20 cellular contexts compared by ENCODE assay signal in the genomic region with DNA sequence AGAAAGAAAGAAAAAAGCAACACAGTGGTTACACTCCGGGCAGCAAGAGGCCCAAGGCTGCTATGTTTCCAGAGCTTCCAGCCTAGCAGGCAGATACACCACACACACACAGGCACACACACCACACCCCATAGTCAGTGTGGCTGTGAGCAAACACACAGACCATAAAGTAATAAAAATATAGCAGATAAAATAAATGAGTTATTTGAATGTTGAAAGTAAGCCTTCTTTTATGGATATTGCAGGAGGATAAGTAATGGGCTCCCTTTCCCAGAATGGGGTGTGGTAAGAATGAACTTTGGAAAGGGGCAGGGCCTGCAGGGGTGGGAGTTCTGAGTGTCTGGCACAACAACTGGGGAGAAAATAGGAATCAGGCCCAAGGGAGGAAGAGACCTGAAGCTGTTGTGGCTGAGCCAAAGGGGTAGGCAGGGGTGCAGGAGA. TPM values are rescaled to one million over a fixed set of nuclear protein-coding genes. Genes with fewer than 3 reads are reported as not detected.
DNase-seq lines count a peak whose midpoint lies in the region; ATAC-seq and TF ChIP-seq lines count a peak whose summit lies in the region.
"Had no signal": no experiment of that assay in that cellular context is flagged by ENCODE, and none has a peak within 500 bp of the region (broad histone marks: within the 10 kb centered on the region; RNA-seq: fewer than 3 reads in every experiment).

No MANE protein-coding gene starts in this region.

- H3K27ac Mint-ChIP-seq in activated naive CD4-positive, alpha-beta T cell treated with anti-CD3 and anti-CD28 coated beads, Interleukin-2, amount 10 ng/mL, durations not matched to agents 7 days and 5 days = no peak overlapping the region
- H3K27ac Mint-ChIP-seq: stimulated activated naive B cell treated with anti-CD40 and anti-IgM and Interleukin-4, amounts not matched to agents 10 μg/mL and 1 μg/mL and 100 μg/mL, for 72 hours had no signal

- peaks cover 25% of the 10 kb centered on the region for H3K27me3 Mint-ChIP-seq in activated naive CD4-positive, alpha-beta T cell treated with anti-CD3 and anti-CD28 coated beads, Interleukin-2, amount 10 ng/mL, durations not matched to agents 7 days and 5 days
- H3K27me3 Mint-ChIP-seq: stimulated activated naive B cell treated with anti-CD40 and anti-IgM and Interleukin-4, amounts not matched to agents 10 μg/mL and 1 μg/mL and 100 μg/mL, for 72 hours had no signal

- peak in 1 of 2 donors; percentile 39 for TF ChIP-seq POLR2A in sigmoid colon (IDR thresholded peaks at IDR 0.05)

- no peaks in the 10 kb centered on the region for H3K36me3 ChIP-seq in sigmoid colon
- H3K36me3 ChIP-seq: brain microvascular endothelial cell had no signal

- no peak for TF ChIP-seq EP300 in sigmoid colon (IDR thresholded peaks at IDR 0.05)

- H3K4me1 Mint-ChIP-seq in activated naive CD4-positive, alpha-beta T cell treated with anti-CD3 and anti-CD28 coated beads, Interleukin-2, amount 10 ng/mL, durations not matched to agents 7 days and 5 days = peaks cover 12% of the 10 kb centered on the region

- intact Hi-C loops in sigmoid colon (cut with DNase I) = no loop called here

- H3K27ac ChIP-seq in sigmoid colon = peak overlapping the region in 3 of 4 donors; percentile 7 to 14 (median 7)
- H3K27ac ChIP-seq: brain microvascular endothelial cell, dorsolateral prefrontal cortex had no signal

- CTCF ChIA-PET in activated naive CD4-positive, alpha-beta T cell treated with anti-CD3 and anti-CD28 coated beads, Interleukin-2, amount 10 ng/mL, durations not matched to agents 7 days and 5 days (lab: Charles Lee) = interaction anchor here (10.5 kb wide), 1 partner anchor 15 kb away, joined by 151 read pairs; no protein-coding TSS in a partner anchor

- no peak overlapping the region for H3K4me3 Mint-ChIP-seq in activated naive CD4-positive, alpha-beta T cell treated with anti-CD3 and anti-CD28 coated beads, Interleukin-2, amount 10 ng/mL, durations not matched to agents 7 days and 5 days
- H3K4me3 Mint-ChIP-seq: stimulated activated naive B cell treated with anti-CD40 and anti-IgM and Interleukin-4, amounts not matched to agents 10 μg/mL and 1 μg/mL and 100 μg/mL, for 72 hours had no signal

- peak; percentile 39 for DNase-seq in GM04503 (ENCODE audit: low read depth)
- peak; percentile 72 for DNase-seq in SW480 (ENCODE audit: low spot score)
- DNase-seq in left lobe of liver (ENCODE audit: low spot score) = peak; percentile 77
- no peak for DNase-seq in sigmoid colon
- no peak for DNase-seq in activated naive CD4-positive, alpha-beta T cell treated with anti-CD3 and anti-CD28 coated beads, Interleukin-2, amount 10 ng/mL, durations not matched to agents 7 days and 5 days
- DNase-seq in NCI-H146 treated with DMSO at 0.1 percent for 48 hours (lab: John Stamatoyannopoulos, UW; ENCODE audit: unreplicated experiment) = no peak
- no peak for DNase-seq in mucosa of gallbladder (ENCODE audit: low spot score)
- no peak for DNase-seq in NCI-H2107 (lab: John Stamatoyannopoulos, UW)
- DNase-seq: activated CD4-positive, alpha-beta T cell treated with anti-CD3 and anti-CD28 coated beads for 1 hour; activated naive CD4-positive, alpha-beta T cell; brain microvascular endothelial cell; COR-L47; dorsolateral prefrontal cortex; GDM1; NCI-H1417; NCI-H345; SHP77 treated with DMSO at 0.1 percent for 48 hours; stimulated activated naive B cell treated with anti-CD40 and anti-IgM and Interleukin-4, amounts not matched to agents 10 μg/mL and 1 μg/mL and 100 μg/mL, for 72 hours had no signal

- H3K4me1 ChIP-seq in sigmoid colon = peaks cover 0 to 12% (median 8%) of the 10 kb centered on the region in 4 donors

- peak; percentile 61 for ATAC-seq in left lobe of liver
- ATAC-seq: stimulated activated naive B cell treated with anti-CD40 and anti-IgM and Interleukin-4, amounts not matched to agents 10 μg/mL and 1 μg/mL and 100 μg/mL, for 72 hours had no signal

- H3K36me3 Mint-ChIP-seq in activated naive CD4-positive, alpha-beta T cell treated with anti-CD3 and anti-CD28 coated beads, Interleukin-2, amount 10 ng/mL, durations not matched to agents 7 days and 5 days = peaks cover 2% of the 10 kb centered on the region
- H3K36me3 Mint-ChIP-seq: stimulated activated naive B cell treated with anti-CD40 and anti-IgM and Interleukin-4, amounts not matched to agents 10 μg/mL and 1 μg/mL and 100 μg/mL, for 72 hours had no signal

- no peak for TF ChIP-seq CTCF in sigmoid colon (IDR thresholded peaks at IDR 0.05)

- H3K9me3 Mint-ChIP-seq in activated naive CD4-positive, alpha-beta T cell treated with anti-CD3 and anti-CD28 coated beads, Interleukin-2, amount 10 ng/mL, durations not matched to agents 7 days and 5 days = no peaks in the 10 kb centered on the region
- H3K9me3 Mint-ChIP-seq: stimulated activated naive B cell treated with anti-CD40 and anti-IgM and Interleukin-4, amounts not matched to agents 10 μg/mL and 1 μg/mL and 100 μg/mL, for 72 hours had no signal

- H3K27me3 ChIP-seq in sigmoid colon = no peaks in the 10 kb centered on the region
- H3K27me3 ChIP-seq: brain microvascular endothelial cell, dorsolateral prefrontal cortex had no signal

- H3K4me3 ChIP-seq in sigmoid colon = no peak overlapping the region
- H3K4me3 ChIP-seq: dorsolateral prefrontal cortex had no signal

- no peaks in the 10 kb centered on the region for H3K9me3 ChIP-seq in sigmoid colon

- 11 to 52% methylated on average over 1 of the region's 1 CpG for WGBS in sigmoid colon, 2 donors

RNA-seq across cellular contexts. Expression of a gene that starts 4.8 kb away (rescaled TPM):
- 107 TPM for total RNA-seq in left lobe of liver
- total RNA-seq in sigmoid colon = 100 to 1,000 TPM in 1 of 4 donors, 10 to 100 TPM in 3; 68.5 to 168 (median 73.0) TPM
- polyA plus RNA-seq in sigmoid colon = 100 to 1,000 TPM in 1 of 3 donors, 10 to 100 TPM in 2; 43.5 to 200 (median 49.9) TPM
- 194 TPM for total RNA-seq in mucosa of gallbladder

RNA-seq across cellular contexts. Expression of a gene that starts 8.4 kb away (rescaled TPM):
- total RNA-seq in left lobe of liver (1.3 TPM), sigmoid colon (under 1 TPM in 1 of 4 donors, not detected in 3; 0.36 TPM), mucosa of gallbladder (109 TPM)
- 100 to 1,000 TPM; 211 to 334 (median 290) TPM for polyA plus RNA-seq in sigmoid colon
- total RNA-seq: skeletal muscle tissue; T-helper 2 cell treated with Interferon-gamma antibody and Interleukin-4, amounts not matched to agents 100 ng/mL and 5 ng/mL, for 36 hours had no signal

RNA-seq across cellular contexts. Expression of a gene that starts 24.7 kb away (rescaled TPM):
- total RNA-seq in left lobe of liver = 128 TPM
- total RNA-seq in sigmoid colon = 10 to 100 TPM; 14.3 to 16.5 (median 15.2) TPM
- 10 to 100 TPM in 2 of 3 donors, 1 to 10 TPM in 1; 9.6 to 14.3 (median 12.0) TPM for polyA plus RNA-seq in sigmoid colon
- 43.2 TPM for total RNA-seq in mucosa of gallbladder

Comparison
In these comparisons a context has a peak if more than half of its experiments do, and no peak if none do; other contexts are left out.
1. DNase-seq: peak in GM04503 (single experiment), SW480 (single experiment) and left lobe of liver (single experiment); none in sigmoid colon (single experiment), activated naive CD4-positive, alpha-beta T cell treated with anti-CD3 and anti-CD28 coated beads, Interleukin-2, amount 10 ng/mL, durations not matched to agents 7 days and 5 days (single experiment), NCI-H146 treated with DMSO at 0.1 percent for 48 hours (single experiment), mucosa of gallbladder (single experiment) and NCI-H2107 (single experiment).
2. RNA of a gene that starts 8.4 kb away (total RNA-seq): 109 TPM in mucosa of gallbladder (single experiment); 1.3 TPM in left lobe of liver (single experiment) and 0.36 TPM in sigmoid colon; every median in the first group is over 10 times any median in the second.